In the genomic region with DNA sequence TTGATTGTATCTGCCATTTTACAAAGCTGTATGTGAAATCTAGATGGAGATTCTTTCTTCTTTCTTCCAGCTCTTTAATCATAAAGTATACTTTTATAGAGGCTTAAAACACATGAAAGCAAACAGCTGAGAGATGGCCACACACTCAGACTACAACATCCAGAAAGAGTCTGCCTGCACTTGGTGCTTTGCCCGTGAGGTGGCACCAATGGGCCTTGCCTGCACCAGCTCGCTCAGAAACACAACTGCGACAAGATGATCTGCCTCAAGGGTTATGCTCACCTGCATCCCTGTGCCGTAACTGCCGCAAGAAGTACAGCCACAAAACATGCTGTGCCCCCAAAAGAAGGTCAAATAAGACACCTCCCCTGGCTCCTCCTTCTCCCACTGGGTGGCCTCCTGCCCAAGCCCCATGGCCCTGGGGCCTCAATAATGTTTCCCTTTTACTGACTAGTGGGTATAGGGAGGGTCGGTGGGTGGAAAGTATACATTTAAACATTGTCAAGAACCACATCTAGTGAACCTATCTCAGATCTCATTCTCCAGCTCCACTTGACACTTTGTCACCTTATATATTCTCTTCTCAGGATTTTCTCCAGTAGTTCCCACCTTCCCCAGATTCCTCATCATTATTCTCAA, we compare ENCODE assay signal across 8 cellular contexts.
A peak's percentile ranks its signal among the peaks of the same experiment; 100 is the strongest.
DNase-seq lines count a peak whose midpoint lies in the region; ATAC-seq and TF ChIP-seq lines count a peak whose summit lies in the region.

No MANE protein-coding gene starts in this region.

- H3K4me3 ChIP-seq in astrocyte of the cerebellum (ENCODE audit: low read depth, low read length): no peak overlapping the region

- H3K27me3 Mint-ChIP-seq in type B pancreatic cell: no peaks in the 10 kb centered on the region

- H3K36me3 Mint-ChIP-seq in type B pancreatic cell: peaks cover 13% of the 10 kb centered on the region

- peak; percentile 83 for TF ChIP-seq CTCF in astrocyte of the cerebellum (IDR thresholded peaks at IDR 0.05; ENCODE audit: low read depth, low read length, missing control alignments)
- peak; percentile 78 for TF ChIP-seq CTCF in type B pancreatic cell (conservative IDR thresholded peaks at IDR 0.05)

- in situ Hi-C loops in astrocyte of the cerebellum (cut with HindIII; ENCODE audit: low sequenced_read_pairs): no loop called here

- no peak overlapping the region for H3K4me3 Mint-ChIP-seq in type B pancreatic cell

- H3K9me3 Mint-ChIP-seq in type B pancreatic cell: no peaks in the 10 kb centered on the region

- H3K27ac Mint-ChIP-seq in type B pancreatic cell: no peak overlapping the region

- peak; percentile 65 for ATAC-seq in HG03175 (IDR thresholded peaks at IDR 0.05; ENCODE audit: unreplicated experiment)
- ATAC-seq in GM18867 (IDR thresholded peaks at IDR 0.05; ENCODE audit: unreplicated experiment): no peak

- no peaks in the 10 kb centered on the region for H3K4me1 Mint-ChIP-seq in type B pancreatic cell (ENCODE audit: unreplicated experiment)

- DNase-seq in AG08395 (ENCODE audit: low spot score) (peak; percentile 36), astrocyte of the cerebellum (ENCODE audit: low read depth) (peak; percentile 11), iPS-NIHi7 (ENCODE audit: extremely low spot score) (peak; percentile 75), type B pancreatic cell (ENCODE audit: extremely low spot score, unreplicated experiment) (no peak), T-helper 1 cell (no peak), mesenteric fat pad (ENCODE audit: low spot score) (no peak)

Comparison
In these comparisons a context has a peak if more than half of its experiments do, and no peak if none do; other contexts are left out.
1. DNase-seq: peak in AG08395 (single experiment), astrocyte of the cerebellum (single experiment) and iPS-NIHi7 (single experiment); none in type B pancreatic cell (single experiment), T-helper 1 cell (0 of 5) and mesenteric fat pad (single experiment).